Comparison of ENCODE assay signal across 1 cellular context in genomic region chr12:12909228-12909994, GRCh38.
TF ChIP-seq lines count a peak whose summit lies in the region.

No MANE protein-coding gene starts in this region.

TF ChIP-seq in HCT116, 20 proteins besides CTCF, POLR2A, EP300 and RAD21 (continued from another document):
- TF ChIP-seq ELF1 (IDR thresholded peaks at IDR 0.05; ENCODE audit: borderline replicate concordance, low read depth) (no peak), CBX3 (IDR thresholded peaks at IDR 0.05; ENCODE audit: low read depth) (no peak), POLR2AphosphoS5 (IDR thresholded peaks at IDR 0.05; ENCODE audit: low read depth, low read length) (no peak)
